16 cellular contexts compared by ENCODE assay signal in the genomic region with DNA sequence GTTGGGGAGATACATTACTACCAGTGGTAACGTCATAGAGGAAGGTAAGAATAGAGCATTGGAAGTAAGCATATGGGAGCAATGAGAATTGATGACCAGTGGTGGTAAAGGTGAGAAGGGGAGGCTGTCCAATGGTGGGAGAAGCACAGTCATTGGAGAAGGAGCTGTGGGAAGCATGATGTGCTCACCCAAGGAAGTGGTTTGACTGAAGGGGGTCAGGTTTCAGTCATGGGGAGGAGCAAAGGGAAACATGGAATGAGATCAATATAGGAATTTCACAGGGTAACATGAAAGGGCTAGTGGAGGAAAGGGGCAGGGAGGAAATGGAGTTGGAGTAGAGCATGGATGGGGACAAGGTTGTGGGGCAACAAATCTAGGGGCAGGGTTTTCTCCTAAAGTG.
"Had no signal": no experiment of that assay in that cellular context is flagged by ENCODE, and none has a peak within 500 bp of the region (broad histone marks: within the 10 kb centered on the region; RNA-seq: fewer than 3 reads in every experiment).

No MANE protein-coding gene starts in this region.

- H3K36me3 Mint-ChIP-seq: activated naive CD8-positive, alpha-beta T cell; brain had no signal

- H3K4me3 ChIP-seq: dorsolateral prefrontal cortex, vagina had no signal

- H2AFZ ChIP-seq: parathyroid adenoma had no signal

- H3K4me1 Mint-ChIP-seq: activated CD4-positive, alpha-beta memory T cell treated with anti-CD3 and anti-CD28 coated beads, Interleukin-2, amount 10 ng/mL, durations not matched to agents 7 days and 5 days; activated CD4-positive, alpha-beta T cell treated with anti-CD3 and anti-CD28 coated beads for 36 hours; neural crest cell had no signal

- H3K9me3 ChIP-seq: vagina had no signal

- DNase-seq: activated CD4-positive, alpha-beta memory T cell treated with anti-CD3 and anti-CD28 coated beads, Interleukin-2, amount 10 ng/mL, durations not matched to agents 7 days and 5 days; activated CD4-positive, alpha-beta T cell treated with anti-CD3 and anti-CD28 coated beads for 36 hours; activated gamma-delta T cell; activated T-cell treated with anti-CD3 and anti-CD28 coated beads, Interleukin-2, amount 50 U/mL, for 48 hours; amygdala; dorsolateral prefrontal cortex; foreskin fibroblast; left ventricle myocardium superior; retina; small intestine had no signal

- H3K27me3 ChIP-seq: dorsolateral prefrontal cortex, vagina had no signal

- H3K79me2 ChIP-seq: parathyroid adenoma had no signal

- H3K4me3 Mint-ChIP-seq: activated CD4-positive, alpha-beta memory T cell treated with anti-CD3 and anti-CD28 coated beads, Interleukin-2, amount 10 ng/mL, durations not matched to agents 7 days and 5 days; activated CD4-positive, alpha-beta T cell treated with anti-CD3 and anti-CD28 coated beads for 36 hours; activated naive CD8-positive, alpha-beta T cell; brain; neural crest cell had no signal

- H3K27me3 Mint-ChIP-seq: activated CD4-positive, alpha-beta memory T cell treated with anti-CD3 and anti-CD28 coated beads, Interleukin-2, amount 10 ng/mL, durations not matched to agents 7 days and 5 days had no signal

- H3K9ac ChIP-seq: parathyroid adenoma had no signal

- H3K4me1 ChIP-seq: parathyroid adenoma, vagina had no signal

- ATAC-seq: activated CD4-positive, alpha-beta T cell treated with anti-CD3 and anti-CD28 coated beads for 36 hours; esophagus mucosa; left ventricle myocardium superior had no signal

- H3K9me3 Mint-ChIP-seq: activated CD4-positive, alpha-beta memory T cell treated with anti-CD3 and anti-CD28 coated beads, Interleukin-2, amount 10 ng/mL, durations not matched to agents 7 days and 5 days; brain; neural crest cell had no signal

- H3K36me3 ChIP-seq: vagina had no signal

- H3K27ac ChIP-seq: dorsolateral prefrontal cortex, parathyroid adenoma, vagina had no signal

- H3K27ac Mint-ChIP-seq: activated CD4-positive, alpha-beta memory T cell treated with anti-CD3 and anti-CD28 coated beads, Interleukin-2, amount 10 ng/mL, durations not matched to agents 7 days and 5 days; activated CD4-positive, alpha-beta T cell treated with anti-CD3 and anti-CD28 coated beads for 36 hours; activated naive CD8-positive, alpha-beta T cell; brain had no signal
